42 cellular contexts compared by ENCODE assay signal in the genomic region with DNA sequence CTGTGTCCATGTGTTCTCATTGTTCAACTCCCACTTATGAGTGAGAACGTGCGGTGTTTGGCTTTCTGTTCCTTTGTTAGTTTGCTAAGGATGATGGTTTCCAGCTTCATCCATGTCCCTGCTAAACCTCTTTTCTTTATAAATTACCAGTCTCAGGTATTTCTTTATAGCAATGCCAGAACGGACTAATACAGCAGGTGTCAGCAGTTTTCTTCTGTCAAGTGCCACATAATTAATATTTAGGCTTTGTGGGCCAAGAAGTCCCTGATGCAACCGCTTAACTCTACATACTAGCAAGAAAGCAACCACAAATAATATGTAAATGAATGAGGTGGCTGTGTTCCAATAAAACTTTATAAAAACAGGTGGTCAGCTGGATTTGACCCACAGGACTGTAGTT. TPM values are rescaled to one million over a fixed set of nuclear protein-coding genes. Genes with fewer than 3 reads are reported as not detected.
"Had no signal": no experiment of that assay in that cellular context is flagged by ENCODE, and none has a peak within 500 bp of the region (broad histone marks: within the 10 kb centered on the region; RNA-seq: fewer than 3 reads in every experiment).

No MANE protein-coding gene starts in this region.

- H3K36me3 ChIP-seq: adrenal gland, ascending aorta, brain microvascular endothelial cell, breast epithelium, cardiac muscle cell had no signal

- H3K36me3 Mint-ChIP-seq: activated naive CD4-positive, alpha-beta T cell treated with anti-CD3 and anti-CD28 coated beads, Interleukin-2, amount 10 ng/mL, durations not matched to agents 7 days and 5 days; activated naive CD4-positive, alpha-beta T cell treated with anti-CD3 and anti-CD28 coated beads, Interleukin-2, amount 50 U/mL, for 24 hours; activated naive CD4-positive, alpha-beta T cell treated with anti-CD3 and anti-CD28 coated beads, Interleukin-2, amount 50 U/mL, for 72 hours; activated naive CD8-positive, alpha-beta T cell; activated naive CD8-positive, alpha-beta T cell treated with anti-CD3 and anti-CD28 coated beads for 36 hours; activated naive CD8-positive, alpha-beta T cell treated with anti-CD3 and anti-CD28 coated beads, Interleukin-2, amount 10 ng/mL, durations not matched to agents 7 days and 5 days; brain had no signal

- H3K27ac ChIP-seq: adrenal gland, ascending aorta, body of pancreas, brain microvascular endothelial cell, breast epithelium, cardiac muscle cell had no signal

- H3K9me3 ChIP-seq: adrenal gland, ascending aorta, body of pancreas, breast epithelium had no signal

- H3K4me1 Mint-ChIP-seq: activated naive CD4-positive, alpha-beta T cell treated with anti-CD3 and anti-CD28 coated beads, Interleukin-2, amount 10 ng/mL, durations not matched to agents 7 days and 5 days; activated naive CD4-positive, alpha-beta T cell treated with anti-CD3 and anti-CD28 coated beads, Interleukin-2, amount 50 U/mL, for 24 hours; activated naive CD8-positive, alpha-beta T cell treated with anti-CD3 and anti-CD28 coated beads for 36 hours; brain; central memory CD8-positive, alpha-beta T cell had no signal

- ATAC-seq: activated naive CD4-positive, alpha-beta T cell treated with anti-CD3 and anti-CD28 coated beads, Interleukin-2, amount 50 U/mL, for 72 hours; activated naive CD8-positive, alpha-beta T cell treated with anti-CD3 and anti-CD28 coated beads, Interleukin-2, amount 50 U/mL, for 24 hours; activated T-cell treated with anti-CD3 and anti-CD28 coated beads, Interleukin-2, amount 50 U/mL, for 4 hours; activated T-cell treated with anti-CD3 and anti-CD28 coated beads, Interleukin-2, amount 50 U/mL, for 72 hours; activated T-helper 17 cell treated with anti-CD3 and anti-CD28 coated beads, Interleukin-2, amount 50 U/mL, for 72 hours; body of pancreas had no signal

- H3K27ac Mint-ChIP-seq: activated naive CD4-positive, alpha-beta T cell treated with anti-CD3 and anti-CD28 coated beads for 36 hours; activated naive CD4-positive, alpha-beta T cell treated with anti-CD3 and anti-CD28 coated beads, Interleukin-2, amount 10 ng/mL, durations not matched to agents 7 days and 5 days; activated naive CD4-positive, alpha-beta T cell treated with anti-CD3 and anti-CD28 coated beads, Interleukin-2, amount 50 U/mL, for 24 hours; activated naive CD4-positive, alpha-beta T cell treated with anti-CD3 and anti-CD28 coated beads, Interleukin-2, amount 50 U/mL, for 72 hours; activated naive CD8-positive, alpha-beta T cell; activated naive CD8-positive, alpha-beta T cell treated with anti-CD3 and anti-CD28 coated beads for 36 hours; activated naive CD8-positive, alpha-beta T cell treated with anti-CD3 and anti-CD28 coated beads, Interleukin-2, amount 10 ng/mL, durations not matched to agents 7 days and 5 days; activated naive CD8-positive, alpha-beta T cell treated with anti-CD3 and anti-CD28 coated beads, Interleukin-2, amount 50 U/mL, for 24 hours; activated T-cell treated with anti-CD3 and anti-CD28 coated beads, Interleukin-2, amount 50 U/mL, for 24 hours; activated T-cell treated with anti-CD3 and anti-CD28 coated beads, Interleukin-2, amount 50 U/mL, for 72 hours; activated T-helper 1 cell treated with anti-CD3 and anti-CD28 coated beads, Interleukin-12 subunit alpha, Interleukin-12 subunit beta, Interleukin-2, Interleukin-4 antibody, amounts not matched to agents 30 ng/mL and 10 ng/mL and 1 ng/mL, durations not matched to agents 14 hours and 24 hours and 36 hours; activated T-helper 17 cell treated with anti-CD3 and anti-CD28 coated beads, Interleukin-2, amount 50 U/mL, for 72 hours; activated T-helper 2 cell treated with anti-CD3 and anti-CD28 coated beads, Interferon-gamma antibody, Interleukin-2, Interleukin-4, amounts not matched to agents 10 μg/mL and 5 μg/mL and 100 μg/mL, durations not matched to agents 14 hours and 24 hours and 36 hours; brain had no signal

- H3K27me3 ChIP-seq: adrenal gland, ascending aorta, body of pancreas, brain microvascular endothelial cell, breast epithelium, cardiac muscle cell had no signal

- H3K4me3 Mint-ChIP-seq: activated naive CD4-positive, alpha-beta T cell treated with anti-CD3 and anti-CD28 coated beads for 36 hours; activated naive CD4-positive, alpha-beta T cell treated with anti-CD3 and anti-CD28 coated beads, Interleukin-2, amount 10 ng/mL, durations not matched to agents 7 days and 5 days; activated naive CD4-positive, alpha-beta T cell treated with anti-CD3 and anti-CD28 coated beads, Interleukin-2, amount 50 U/mL, for 24 hours; activated naive CD8-positive, alpha-beta T cell; activated naive CD8-positive, alpha-beta T cell treated with anti-CD3 and anti-CD28 coated beads for 36 hours; activated naive CD8-positive, alpha-beta T cell treated with anti-CD3 and anti-CD28 coated beads, Interleukin-2, amount 10 ng/mL, durations not matched to agents 7 days and 5 days; activated naive CD8-positive, alpha-beta T cell treated with anti-CD3 and anti-CD28 coated beads, Interleukin-2, amount 50 U/mL, for 24 hours; activated T-cell treated with anti-CD3 and anti-CD28 coated beads, Interleukin-2, amount 50 U/mL, for 24 hours; activated T-cell treated with anti-CD3 and anti-CD28 coated beads, Interleukin-2, amount 50 U/mL, for 4 hours; activated T-cell treated with anti-CD3 and anti-CD28 coated beads, Interleukin-2, amount 50 U/mL, for 72 hours; activated T-helper 1 cell treated with anti-CD3 and anti-CD28 coated beads, Interleukin-12 subunit alpha, Interleukin-12 subunit beta, Interleukin-2, Interleukin-4 antibody, amounts not matched to agents 30 ng/mL and 10 ng/mL and 1 ng/mL, durations not matched to agents 14 hours and 24 hours and 36 hours; activated T-helper 17 cell treated with anti-CD3 and anti-CD28 coated beads, Interleukin-2, amount 50 U/mL, for 72 hours; brain; central memory CD8-positive, alpha-beta T cell had no signal

- FAIRE-seq: astrocyte, bronchial epithelial cell had no signal

- H3K4me3 ChIP-seq: adrenal gland, ascending aorta, body of pancreas, breast epithelium, cardiac muscle cell had no signal

- H3K4me1 ChIP-seq: adrenal gland, ascending aorta, body of pancreas, breast epithelium had no signal

- H3K9me3 Mint-ChIP-seq: activated naive CD4-positive, alpha-beta T cell treated with anti-CD3 and anti-CD28 coated beads for 36 hours; activated naive CD4-positive, alpha-beta T cell treated with anti-CD3 and anti-CD28 coated beads, Interleukin-2, amount 10 ng/mL, durations not matched to agents 7 days and 5 days; activated naive CD4-positive, alpha-beta T cell treated with anti-CD3 and anti-CD28 coated beads, Interleukin-2, amount 50 U/mL, for 24 hours; activated naive CD4-positive, alpha-beta T cell treated with anti-CD3 and anti-CD28 coated beads, Interleukin-2, amount 50 U/mL, for 72 hours; activated naive CD8-positive, alpha-beta T cell treated with anti-CD3 and anti-CD28 coated beads for 36 hours; activated naive CD8-positive, alpha-beta T cell treated with anti-CD3 and anti-CD28 coated beads, Interleukin-2, amount 10 ng/mL, durations not matched to agents 7 days and 5 days; activated naive CD8-positive, alpha-beta T cell treated with anti-CD3 and anti-CD28 coated beads, Interleukin-2, amount 50 U/mL, for 24 hours; activated T-cell treated with anti-CD3 and anti-CD28 coated beads, Interleukin-2, amount 50 U/mL, for 24 hours; activated T-cell treated with anti-CD3 and anti-CD28 coated beads, Interleukin-2, amount 50 U/mL, for 4 hours; activated T-cell treated with anti-CD3 and anti-CD28 coated beads, Interleukin-2, amount 50 U/mL, for 72 hours; activated T-helper 1 cell treated with anti-CD3 and anti-CD28 coated beads, Interleukin-12 subunit alpha, Interleukin-12 subunit beta, Interleukin-2, Interleukin-4 antibody, amounts not matched to agents 30 ng/mL and 10 ng/mL and 1 ng/mL, durations not matched to agents 14 hours and 24 hours and 36 hours; activated T-helper 17 cell treated with anti-CD3 and anti-CD28 coated beads, Interleukin-2, amount 50 U/mL, for 72 hours; activated T-helper 2 cell treated with anti-CD3 and anti-CD28 coated beads, Interferon-gamma antibody, Interleukin-2, Interleukin-4, amounts not matched to agents 10 μg/mL and 5 μg/mL and 100 μg/mL, durations not matched to agents 14 hours and 24 hours and 36 hours; central memory CD8-positive, alpha-beta T cell had no signal

- DNase-seq: activated effector memory CD4-positive, alpha-beta T cell treated with anti-CD3 and anti-CD28 coated beads, Interleukin-2, amount 50 U/mL, for 16 hours; activated effector memory CD4-positive, alpha-beta T cell treated with Interleukin-2 at 50 U/mL for 16 hours; activated gamma-delta T cell; activated gamma-delta T cell treated with Interleukin-2 at 50 U/mL for 16 hours; activated naive CD4-positive, alpha-beta T cell; activated naive CD4-positive, alpha-beta T cell treated with anti-CD3 and anti-CD28 coated beads for 36 hours; activated naive CD4-positive, alpha-beta T cell treated with anti-CD3 and anti-CD28 coated beads, Interleukin-2, amount 10 ng/mL, durations not matched to agents 7 days and 5 days; activated naive CD4-positive, alpha-beta T cell treated with anti-CD3 and anti-CD28 coated beads, Interleukin-2, amount 50 U/mL, for 16 hours; activated naive CD4-positive, alpha-beta T cell treated with Interleukin-2 at 50 U/mL for 16 hours; activated naive CD8-positive, alpha-beta T cell treated with anti-CD3 and anti-CD28 coated beads for 36 hours; activated naive CD8-positive, alpha-beta T cell treated with anti-CD3 and anti-CD28 coated beads, Interleukin-2, amount 10 ng/mL, durations not matched to agents 7 days and 5 days; activated naive CD8-positive, alpha-beta T cell treated with anti-CD3 and anti-CD28 coated beads, Interleukin-2, amount 50 U/mL, for 24 hours; activated T-cell treated with anti-CD3 and anti-CD28 coated beads, Interleukin-2, amount 50 U/mL, for 1 hour; activated T-cell treated with anti-CD3 and anti-CD28 coated beads, Interleukin-2, amount 50 U/mL, for 24 hours; activated T-cell treated with anti-CD3 and anti-CD28 coated beads, Interleukin-2, amount 50 U/mL, for 4 hours; activated T-cell treated with anti-CD3 and anti-CD28 coated beads, Interleukin-2, amount 50 U/mL, for 48 hours; activated T-cell treated with anti-CD3 and anti-CD28 coated beads, Interleukin-2, amount 50 U/mL, for 72 hours; adrenal gland; amniotic stem cell; anterior cingulate cortex; aorta; body of pancreas; brain microvascular endothelial cell; caudate nucleus; central memory CD4-positive, alpha-beta T cell; cerebellar nuclear complex had no signal

- H3K27me3 Mint-ChIP-seq: brain had no signal

RNA-seq across cellular contexts. Expression of a gene that starts 26.3 kb away (rescaled TPM):
- total RNA-seq: activated naive CD8-positive, alpha-beta T cell treated with anti-CD3 and anti-CD28 coated beads, Interleukin-2, amount 10 ng/mL, durations not matched to agents 7 days and 5 days; activated T-cell treated with anti-CD3 and anti-CD28 coated beads, Interleukin-2, amount 50 U/mL, for 4 hours; activated T-helper 1 cell treated with anti-CD3 and anti-CD28 coated beads, Interleukin-12 subunit alpha, Interleukin-12 subunit beta, Interleukin-2, Interleukin-4 antibody, amounts not matched to agents 30 ng/mL and 10 ng/mL and 1 ng/mL, durations not matched to agents 14 hours and 24 hours and 36 hours; aorta; ascending aorta; body of pancreas; breast epithelium; bronchial epithelial cell; cardiac muscle cell; cardiac septum; chondrocyte had no signal
- polyA plus RNA-seq: adipose tissue, cardiac muscle cell had no signal
